Comparison of ENCODE assay signal across 6 cellular contexts in the genomic region with DNA sequence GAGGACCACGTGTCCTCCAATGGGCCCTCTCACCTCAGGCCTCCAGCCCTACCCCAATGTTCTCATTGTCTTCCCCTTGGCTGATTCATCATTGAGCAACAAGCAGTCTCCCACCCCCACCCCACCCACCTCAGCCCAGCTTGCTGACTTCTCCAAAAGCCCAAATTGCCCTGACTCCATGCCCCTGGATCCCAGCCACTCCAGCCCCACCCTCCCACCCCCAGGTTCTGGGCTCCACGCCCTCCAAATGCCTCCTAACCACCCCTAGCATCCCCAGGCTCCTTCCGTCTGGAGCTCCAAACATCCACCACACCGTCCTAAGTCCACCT. TPM values are rescaled to one million over a fixed set of nuclear protein-coding genes. Genes with fewer than 3 reads are reported as not detected.
DNase-seq lines count a peak whose midpoint lies in the region; ATAC-seq and TF ChIP-seq lines count a peak whose summit lies in the region.

No MANE protein-coding gene starts in this region.

- H3F3A ChIP-seq in GM23248 (ENCODE audit: insufficient read depth) = peaks cover 35% of the 10 kb centered on the region

- in situ Hi-C loops in GM23248 (cut with MboI) = no loop called here

- WGBS in GM23248 (ENCODE audit: low coverage in 1 of 2, low lambda C conversion rate in 2 of 2, missing lambda C conversion rate in 2 of 2), 2 experiments = 3% methylated on average over 3 to 4 of the region's 4 CpGs

- H4K20me1 ChIP-seq in GM23248 (ENCODE audit: insufficient read depth) = no peaks in the 10 kb centered on the region

- no peak for ATAC-seq in activated naive CD8-positive, alpha-beta T cell treated with anti-CD3 and anti-CD28 coated beads, Interleukin-2, amount 50 U/mL, for 24 hours
- no peak for ATAC-seq in HG03108 (IDR thresholded peaks at IDR 0.05; ENCODE audit: unreplicated experiment)

- peak; percentile 84 for DNase-seq in GM23248
- DNase-seq in cardiac fibroblast (ENCODE audit: low read depth in 2 of 2) = peak in 1 of 2 donors; percentile 77
- DNase-seq in activated naive CD8-positive, alpha-beta T cell treated with anti-CD3 and anti-CD28 coated beads, Interleukin-2, amount 50 U/mL, for 24 hours = no peak
- DNase-seq in amniotic stem cell (lab: John Stamatoyannopoulos, UW) = no peak

- H3K36me3 Mint-ChIP-seq in activated naive CD8-positive, alpha-beta T cell treated with anti-CD3 and anti-CD28 coated beads, Interleukin-2, amount 50 U/mL, for 24 hours (ENCODE audit: low read depth) = no peaks in the 10 kb centered on the region

- H3K9me3 Mint-ChIP-seq in activated naive CD8-positive, alpha-beta T cell treated with anti-CD3 and anti-CD28 coated beads, Interleukin-2, amount 50 U/mL, for 24 hours = no peaks in the 10 kb centered on the region

- H3K27ac ChIP-seq in GM23248 (peak overlapping the region; percentile 76), parathyroid adenoma (peak overlapping the region; percentile 79)

- TF ChIP-seq CTCF in cardiac fibroblast (IDR thresholded peaks at IDR 0.05; ENCODE audit: low read depth, low read length) (no peak), parathyroid adenoma (IDR thresholded peaks at IDR 0.05) (no peak)

- H3K4me1 Mint-ChIP-seq in activated naive CD8-positive, alpha-beta T cell treated with anti-CD3 and anti-CD28 coated beads, Interleukin-2, amount 50 U/mL, for 24 hours = peaks cover 2% of the 10 kb centered on the region

- H2AFZ ChIP-seq in GM23248 (no peak overlapping the region), parathyroid adenoma (no peak overlapping the region)

- H3K4me2 ChIP-seq in GM23248 (ENCODE audit: unreplicated experiment) (peak overlapping the region; percentile 93), parathyroid adenoma (ENCODE audit: low read length) (peak overlapping the region; percentile 37)

- H3K27me3 ChIP-seq in GM23248 (replicated peaks; ENCODE audit: insufficient read depth) (no peaks in the 10 kb centered on the region), parathyroid adenoma (ENCODE audit: control insufficient read depth, insufficient read depth, low read length) (no peaks in the 10 kb centered on the region)

- H3K27me3 Mint-ChIP-seq in activated naive CD8-positive, alpha-beta T cell treated with anti-CD3 and anti-CD28 coated beads, Interleukin-2, amount 50 U/mL, for 24 hours = no peaks in the 10 kb centered on the region

- H3K4me3 ChIP-seq in GM23248 (peak overlapping the region; percentile 96), cardiac fibroblast (replicated peaks in 1 of 2; ENCODE audit: low read depth in 2 of 2, low read length in 2 of 2) (peak overlapping the region; percentile 71 to 77), parathyroid adenoma (ENCODE audit: low read depth, low read length) (no peak overlapping the region)

- peaks cover 15% of the 10 kb centered on the region for H3K36me3 ChIP-seq in GM23248 (ENCODE audit: low read depth)
- no peaks in the 10 kb centered on the region for H3K36me3 ChIP-seq in parathyroid adenoma (ENCODE audit: control insufficient read depth, insufficient read depth, low read length)

- no peak overlapping the region for H3K27ac Mint-ChIP-seq in activated naive CD8-positive, alpha-beta T cell treated with anti-CD3 and anti-CD28 coated beads, Interleukin-2, amount 50 U/mL, for 24 hours

- H3K9me3 ChIP-seq in GM23248 (ENCODE audit: low read depth) (no peaks in the 10 kb centered on the region), parathyroid adenoma (ENCODE audit: control insufficient read depth, low read length) (no peaks in the 10 kb centered on the region)

- no peak overlapping the region for H3K4me3 Mint-ChIP-seq in activated naive CD8-positive, alpha-beta T cell treated with anti-CD3 and anti-CD28 coated beads, Interleukin-2, amount 50 U/mL, for 24 hours

- H3K79me2 ChIP-seq in GM23248 (ENCODE audit: insufficient read depth) = peaks cover 71% of the 10 kb centered on the region
- H3K79me2 ChIP-seq in parathyroid adenoma = peaks cover 5% of the 10 kb centered on the region

- H3K9ac ChIP-seq in GM23248 (peak overlapping the region; percentile 97), parathyroid adenoma (no peak overlapping the region)

- peaks cover 32% of the 10 kb centered on the region for H3K4me1 ChIP-seq in GM23248 (ENCODE audit: insufficient read depth)
- H3K4me1 ChIP-seq in parathyroid adenoma = peaks cover 25% of the 10 kb centered on the region

- no peaks in the 10 kb centered on the region for H3K9me2 ChIP-seq in GM23248 (ENCODE audit: insufficient read depth)

RNA-seq across cellular contexts. Expression of a gene that starts 1.9 kb away (rescaled TPM):
- total RNA-seq in GM23248 (2014; rRNA removed; shearing (Covaris generic)) = 495 and 615 TPM in 2 replicates
- polyA plus RNA-seq in GM23248 (2016; fragmentation: Nextera tagmentation; extraction: Ambion mirVana) = 801 and 826 TPM in 2 replicates

RNA-seq across cellular contexts. Expression of a gene that starts 5.1 kb away (rescaled TPM):
- 2.1 TPM in 1 of 2 replicates, not detected in the other for total RNA-seq in GM23248 (2014; rRNA removed; shearing (Covaris generic))
- 0.31 and 0.32 TPM in 2 replicates for polyA plus RNA-seq in GM23248 (2016; fragmentation: Nextera tagmentation; extraction: Ambion mirVana)

RNA-seq across cellular contexts. Expression of a gene that starts 16.3 kb away (rescaled TPM):
- total RNA-seq in GM23248 (2014; rRNA removed; shearing (Covaris generic)) = 127 and 159 TPM in 2 replicates
- polyA plus RNA-seq in GM23248 (2016; fragmentation: Nextera tagmentation; extraction: Ambion mirVana) = 540 and 552 TPM in 2 replicates

RNA-seq across cellular contexts. Expression of a gene that starts 17.2 kb away (rescaled TPM):
- not detected in 2 replicates for total RNA-seq in GM23248 (2014; rRNA removed; shearing (Covaris generic))
- 0.30 TPM in 1 of 2 replicates, not detected in the other for polyA plus RNA-seq in GM23248 (2016; fragmentation: Nextera tagmentation; extraction: Ambion mirVana)

RNA-seq across cellular contexts. Expression of a gene that starts 22.9 kb away (rescaled TPM):
- total RNA-seq in GM23248 (2014; rRNA removed; shearing (Covaris generic)) = 26.9 and 37.8 TPM in 2 replicates
- 42.2 and 44.2 TPM in 2 replicates for polyA plus RNA-seq in GM23248 (2016; fragmentation: Nextera tagmentation; extraction: Ambion mirVana)
